4 cellular contexts compared by ENCODE assay signal in the genomic region with DNA sequence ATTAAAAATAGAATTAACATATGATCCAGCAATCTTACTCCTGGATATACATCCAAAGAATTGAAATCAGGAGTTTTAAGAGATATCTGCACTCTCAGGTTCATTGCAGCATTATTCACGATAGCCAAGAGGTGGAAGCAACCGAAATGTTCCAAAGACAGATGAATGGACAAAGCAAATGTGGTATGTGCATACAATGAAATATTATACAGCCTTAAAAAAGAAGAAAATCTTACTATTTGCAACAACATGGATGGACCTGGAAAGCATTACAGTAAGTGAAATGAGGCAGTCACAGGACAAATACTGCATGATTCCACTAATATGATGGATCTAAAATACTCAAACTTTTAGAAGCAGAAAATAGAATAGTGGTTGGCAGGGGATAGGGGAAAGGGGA.
TF ChIP-seq lines count a peak whose summit lies in the region.

No MANE protein-coding gene starts in this region.

TF ChIP-seq in SK-N-SH treated with all-trans-retinoic acid at 6 μM for 48 hours, 23 proteins besides CTCF, POLR2A, EP300 and RAD21:
- TF ChIP-seq TCF4 (CRISPR knock-in tag; IDR thresholded peaks at IDR 0.05; ENCODE audit: borderline replicate concordance): no peak
- peak; percentile 55; the same call in 1 of the 2 replicates for TF ChIP-seq ZNF8 (CRISPR knock-in tag; IDR thresholded peaks at IDR 0.05)

TF ChIP-seq in SK-N-SH, 30 proteins besides CTCF, POLR2A, EP300 and RAD21:
- TF ChIP-seq SMC3 (IDR thresholded peaks at IDR 0.05; ENCODE audit: low read depth, low read length): no peak
- TF ChIP-seq, protein P1, sequence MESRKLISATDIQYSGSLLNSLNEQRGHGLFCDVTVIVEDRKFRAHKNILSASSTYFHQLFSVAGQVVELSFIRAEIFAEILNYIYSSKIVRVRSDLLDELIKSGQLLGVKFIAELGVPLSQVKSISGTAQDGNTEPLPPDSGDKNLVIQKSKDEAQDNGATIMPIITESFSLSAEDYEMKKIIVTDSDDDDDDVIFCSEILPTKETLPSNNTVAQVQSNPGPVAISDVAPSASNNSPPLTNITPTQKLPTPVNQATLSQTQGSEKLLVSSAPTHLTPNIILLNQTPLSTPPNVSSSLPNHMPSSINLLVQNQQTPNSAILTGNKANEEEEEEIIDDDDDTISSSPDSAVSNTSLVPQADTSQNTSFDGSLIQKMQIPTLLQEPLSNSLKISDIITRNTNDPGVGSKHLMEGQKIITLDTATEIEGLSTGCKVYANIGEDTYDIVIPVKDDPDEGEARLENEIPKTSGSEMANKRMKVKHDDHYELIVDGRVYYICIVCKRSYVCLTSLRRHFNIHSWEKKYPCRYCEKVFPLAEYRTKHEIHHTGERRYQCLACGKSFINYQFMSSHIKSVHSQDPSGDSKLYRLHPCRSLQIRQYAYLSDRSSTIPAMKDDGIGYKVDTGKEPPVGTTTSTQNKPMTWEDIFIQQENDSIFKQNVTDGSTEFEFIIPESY (IDR thresholded peaks at IDR 0.05; ENCODE audit: borderline replicate concordance, low read depth): no peak
- TF ChIP-seq TEAD4 (IDR thresholded peaks at IDR 0.05; ENCODE audit: borderline replicate concordance, insufficient read depth): no peak

TF ChIP-seq in HEK293, 187 proteins besides CTCF, POLR2A, EP300 and RAD21:
- TF ChIP-seq BCL11B (tag by site-specific recombination; IDR thresholded peaks at IDR 0.05; ENCODE audit: low read depth) (no peak), ZNF146 (tag by site-specific recombination; IDR thresholded peaks at IDR 0.05) (peak; percentile 41)

TF ChIP-seq in K562, 482 proteins besides CTCF, POLR2A, EP300 and RAD21:
- TF ChIP-seq, protein P2, sequence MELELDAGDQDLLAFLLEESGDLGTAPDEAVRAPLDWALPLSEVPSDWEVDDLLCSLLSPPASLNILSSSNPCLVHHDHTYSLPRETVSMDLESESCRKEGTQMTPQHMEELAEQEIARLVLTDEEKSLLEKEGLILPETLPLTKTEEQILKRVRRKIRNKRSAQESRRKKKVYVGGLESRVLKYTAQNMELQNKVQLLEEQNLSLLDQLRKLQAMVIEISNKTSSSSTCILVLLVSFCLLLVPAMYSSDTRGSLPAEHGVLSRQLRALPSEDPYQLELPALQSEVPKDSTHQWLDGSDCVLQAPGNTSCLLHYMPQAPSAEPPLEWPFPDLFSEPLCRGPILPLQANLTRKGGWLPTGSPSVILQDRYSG (tag; conservative IDR thresholded peaks at IDR 0.05; ENCODE audit: low read depth): no peak
- TF ChIP-seq ZNF146 (CRISPR knock-in tag; IDR thresholded peaks at IDR 0.05; ENCODE audit: unreplicated experiment) (peak; percentile 75), KDM1A (IDR thresholded peaks at IDR 0.05) (peak in 1 of 2 experiments; percentile 35; a peak in 1 of 4 replicates), RBM25 (IDR thresholded peaks at IDR 0.05; ENCODE audit: low read depth, low read length, severe bottlenecking) (peak; percentile 27), MBD2 (IDR thresholded peaks at IDR 0.05; ENCODE audit: borderline replicate concordance, low read depth) (no peak), KLF16 (IDR thresholded peaks at IDR 0.05) (no peak), TEAD4 (IDR thresholded peaks at IDR 0.05; ENCODE audit: low read length) (no peak), TEAD4 (CRISPR knock-in tag; IDR thresholded peaks at IDR 0.05; ENCODE audit: borderline replicate concordance) (no peak)
- TF ChIP-seq, protein P3, sequence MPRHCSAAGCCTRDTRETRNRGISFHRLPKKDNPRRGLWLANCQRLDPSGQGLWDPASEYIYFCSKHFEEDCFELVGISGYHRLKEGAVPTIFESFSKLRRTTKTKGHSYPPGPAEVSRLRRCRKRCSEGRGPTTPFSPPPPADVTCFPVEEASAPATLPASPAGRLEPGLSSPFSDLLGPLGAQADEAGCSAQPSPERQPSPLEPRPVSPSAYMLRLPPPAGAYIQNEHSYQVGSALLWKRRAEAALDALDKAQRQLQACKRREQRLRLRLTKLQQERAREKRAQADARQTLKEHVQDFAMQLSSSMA (CRISPR knock-in tag; IDR thresholded peaks at IDR 0.05): no peak
TF ChIP-seq in K562: peak in this region for 3.
